In genomic region chr14:39184628-39185255, GRCh38 we compare ENCODE assay signal across 1 cellular context.
TF ChIP-seq lines count a peak whose summit lies in the region.

No MANE protein-coding gene starts in this region.

TF ChIP-seq in HepG2, 621 proteins besides CTCF, POLR2A, EP300 and RAD21 (continued from another document and continues in another):
- TF ChIP-seq CEBPZ (IDR thresholded peaks at IDR 0.05; ENCODE audit: low read length) (no peak), DZIP1 (CRISPR knock-in tag; IDR thresholded peaks at IDR 0.05) (no peak), CAMTA2 (CRISPR knock-in tag; IDR thresholded peaks at IDR 0.05; ENCODE audit: borderline replicate concordance) (0 out of 2 replicates have a peak, but pooled peaks have one; percentile 46), ZSCAN5A (CRISPR knock-in tag; IDR thresholded peaks at IDR 0.05; ENCODE audit: borderline replicate concordance) (no peak), DNMT3B (CRISPR knock-in tag; conservative IDR thresholded peaks at IDR 0.05) (no peak), ARID2 (CRISPR knock-in tag; IDR thresholded peaks at IDR 0.05; ENCODE audit: borderline replicate concordance) (no peak), ZSCAN25 (CRISPR knock-in tag; IDR thresholded peaks at IDR 0.05) (0 out of 2 replicates have a peak, but pooled peaks have one; percentile 31), GLI4 (CRISPR knock-in tag; IDR thresholded peaks at IDR 0.05; ENCODE audit: borderline replicate concordance) (no peak), HOXA9 (CRISPR knock-in tag; IDR thresholded peaks at IDR 0.05; ENCODE audit: borderline replicate concordance) (no peak), RBFOX2 (IDR thresholded peaks at IDR 0.05; ENCODE audit: low read depth, low read length) (no peak), ATF7-NPFF (CRISPR knock-in tag; IDR thresholded peaks at IDR 0.05; ENCODE audit: low read depth) (no peak), SCMH1 (CRISPR knock-in tag; IDR thresholded peaks at IDR 0.05; ENCODE audit: borderline replicate concordance) (no peak), ZNF597 (CRISPR knock-in tag; IDR thresholded peaks at IDR 0.05) (no peak), PAX8 (CRISPR knock-in tag; IDR thresholded peaks at IDR 0.05; ENCODE audit: borderline replicate concordance) (no peak), ESRRA (CRISPR knock-in tag; IDR thresholded peaks at IDR 0.05; ENCODE audit: low read depth) (no peak), TBP (CRISPR knock-in tag; IDR thresholded peaks at IDR 0.05) (no peak), MAX (IDR thresholded peaks at IDR 0.05) (no peak; the same call in 1 of the 2 replicates), PLRG1 (conservative IDR thresholded peaks at IDR 0.05) (no peak), ZNF432 (CRISPR knock-in tag; IDR thresholded peaks at IDR 0.05; ENCODE audit: borderline replicate concordance) (no peak), SIN3B (IDR thresholded peaks at IDR 0.05; ENCODE audit: low read length) (no peak), SALL2 (CRISPR knock-in tag; IDR thresholded peaks at IDR 0.05) (0 out of 2 replicates have a peak, but pooled peaks have one; percentile 36), AKAP8 (CRISPR knock-in tag; IDR thresholded peaks at IDR 0.05) (no peak; the same call in 1 of the 2 replicates), ZBTB33 (CRISPR knock-in tag; IDR thresholded peaks at IDR 0.05) (no peak), WIZ (CRISPR knock-in tag; IDR thresholded peaks at IDR 0.05) (no peak), ATF2 (CRISPR knock-in tag; IDR thresholded peaks at IDR 0.05) (0 out of 2 replicates have a peak, but pooled peaks have one; percentile 32), ZSCAN9 (CRISPR knock-in tag; IDR thresholded peaks at IDR 0.05; ENCODE audit: borderline replicate concordance) (no peak), NFYB (CRISPR knock-in tag; IDR thresholded peaks at IDR 0.05) (0 out of 2 replicates have a peak, but pooled peaks have one; percentile 18), NFKBIZ (CRISPR knock-in tag; IDR thresholded peaks at IDR 0.05) (0 out of 2 replicates have a peak, but pooled peaks have one; percentile 24), NRL (CRISPR knock-in tag; IDR thresholded peaks at IDR 0.05; ENCODE audit: borderline replicate concordance) (no peak), ZKSCAN5 (CRISPR knock-in tag; IDR thresholded peaks at IDR 0.05) (no peak), ZNF746 (CRISPR knock-in tag; IDR thresholded peaks at IDR 0.05) (no peak), TGIF2 (CRISPR knock-in tag; IDR thresholded peaks at IDR 0.05) (no peak), AGO1 (IDR thresholded peaks at IDR 0.05; ENCODE audit: low read depth, low read length, poor library complexity, severe bottlenecking) (no peak), RFX3 (CRISPR knock-in tag; IDR thresholded peaks at IDR 0.05) (no peak), ZBTB46 (CRISPR knock-in tag; IDR thresholded peaks at IDR 0.05; ENCODE audit: borderline replicate concordance) (no peak), ZNF713 (CRISPR knock-in tag; IDR thresholded peaks at IDR 0.05) (no peak), ZGPAT (CRISPR knock-in tag; IDR thresholded peaks at IDR 0.05) (peak; percentile 58; the same call in 1 of the 2 replicates), NONO (IDR thresholded peaks at IDR 0.05) (no peak), NONO (CRISPR knock-in tag; conservative IDR thresholded peaks at IDR 0.05) (no peak), ZNF335 (CRISPR knock-in tag; IDR thresholded peaks at IDR 0.05) (no peak), HIVEP1 (CRISPR knock-in tag; IDR thresholded peaks at IDR 0.05) (no peak), BRF2 (CRISPR knock-in tag; IDR thresholded peaks at IDR 0.05) (0 out of 2 replicates have a peak, but pooled peaks have one; percentile 44), BORCS8-MEF2B (CRISPR knock-in tag; IDR thresholded peaks at IDR 0.05) (no peak), PHF20 (CRISPR knock-in tag; IDR thresholded peaks at IDR 0.05) (peak; percentile 41; the same call in 1 of the 2 replicates), ZNF557 (CRISPR knock-in tag; IDR thresholded peaks at IDR 0.05) (no peak), ZNF362 (CRISPR knock-in tag; IDR thresholded peaks at IDR 0.05; ENCODE audit: borderline replicate concordance) (no peak), ZNF577 (CRISPR knock-in tag; IDR thresholded peaks at IDR 0.05; ENCODE audit: borderline replicate concordance, low read depth) (no peak), ZNF430 (CRISPR knock-in tag; IDR thresholded peaks at IDR 0.05) (no peak), YEATS4 (CRISPR knock-in tag; IDR thresholded peaks at IDR 0.05; ENCODE audit: borderline replicate concordance) (no peak), ZNF607 (CRISPR knock-in tag; IDR thresholded peaks at IDR 0.05; ENCODE audit: borderline replicate concordance) (no peak)
